Comparison of ENCODE assay signal across 7 cellular contexts in the genomic region with DNA sequence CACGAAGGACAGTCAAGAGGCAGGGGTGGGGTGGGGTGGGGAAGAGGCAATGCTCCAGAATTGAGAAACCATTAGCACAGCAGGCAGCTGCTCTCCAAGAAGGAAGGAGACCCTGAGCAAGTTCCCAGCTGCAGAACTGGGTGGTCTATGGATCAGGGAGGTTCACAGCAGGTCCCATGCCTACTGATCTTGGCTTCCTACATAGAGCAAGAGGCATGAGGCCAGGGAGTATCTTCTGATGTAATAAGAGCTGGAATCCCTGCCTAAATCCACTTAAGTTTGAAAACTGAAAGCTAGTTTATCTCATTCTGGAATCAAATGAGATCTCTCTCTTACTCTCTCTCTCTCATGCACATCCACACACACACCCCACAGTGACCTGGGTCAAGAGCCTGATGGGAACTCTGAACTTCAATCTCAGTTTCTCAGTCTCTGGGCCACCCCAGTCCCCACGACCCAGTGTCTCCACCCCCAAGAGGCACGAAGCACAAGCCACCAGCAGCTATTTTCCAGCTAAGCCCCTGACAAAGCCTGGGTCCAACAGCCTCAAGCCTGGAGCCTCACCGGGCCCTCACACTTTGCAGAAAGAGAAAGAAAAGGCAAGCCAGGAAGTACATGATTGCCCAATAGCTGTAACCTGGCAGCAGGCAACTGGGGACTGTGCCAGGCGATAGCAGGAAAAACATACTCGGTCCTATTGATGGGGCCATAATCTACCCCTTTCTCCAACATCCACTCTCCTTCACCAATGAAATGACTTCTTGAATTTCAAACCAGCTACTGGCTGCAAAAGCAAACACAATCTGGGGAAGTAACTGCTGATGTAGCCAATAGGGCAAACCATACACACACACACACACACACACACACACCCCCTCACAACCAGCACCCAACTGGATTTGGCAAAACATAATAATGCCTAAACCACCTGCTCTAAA. TPM values are rescaled to one million over a fixed set of nuclear protein-coding genes. Genes with fewer than 3 reads are reported as not detected.
A peak's percentile ranks its signal among the peaks of the same experiment; 100 is the strongest.
DNase-seq lines count a peak whose midpoint lies in the region; ATAC-seq and TF ChIP-seq lines count a peak whose summit lies in the region.

No MANE protein-coding gene starts in this region.

- H3K36me3 Mint-ChIP-seq in activated T-helper 2 cell treated with anti-CD3 and anti-CD28 coated beads, Interferon-gamma antibody, Interleukin-2, Interleukin-4, amounts not matched to agents 10 μg/mL and 5 μg/mL and 100 μg/mL, durations not matched to agents 14 hours and 24 hours and 36 hours (ENCODE audit: low read depth): peaks cover 2% of the 10 kb centered on the region

- peak overlapping the region; percentile 85 for H3K4me3 ChIP-seq in psoas muscle

- TF ChIP-seq CTCF in psoas muscle (IDR thresholded peaks at IDR 0.05): no peak

- DNase-seq in H4 (ENCODE audit: low spot score) (peak; percentile 87), NCI-H2196 (lab: John Stamatoyannopoulos, UW; ENCODE audit: unreplicated experiment) (peak; percentile 93), cardiac septum (ENCODE audit: low spot score) (peak; percentile 79), psoas muscle (peak; percentile 58 to 72), NCI-H2227 (lab: John Stamatoyannopoulos, UW; ENCODE audit: unreplicated experiment) (no peak)
- peak; percentile 14 for DNase-seq in activated T-helper 2 cell treated with anti-CD3 and anti-CD28 coated beads, Interferon-gamma antibody, Interleukin-2, Interleukin-4, amounts not matched to agents 10 μg/mL and 5 μg/mL and 100 μg/mL, durations not matched to agents 14 hours and 24 hours and 36 hours (ENCODE audit: low spot score)

- no peaks in the 10 kb centered on the region for H3K27me3 ChIP-seq in psoas muscle (ENCODE audit: insufficient read depth in 3 of 3, low read length in 2 of 3)

- peaks cover 35% of the 10 kb centered on the region for H3K27me3 Mint-ChIP-seq in activated T-helper 2 cell treated with anti-CD3 and anti-CD28 coated beads, Interferon-gamma antibody, Interleukin-2, Interleukin-4, amounts not matched to agents 10 μg/mL and 5 μg/mL and 100 μg/mL, durations not matched to agents 14 hours and 24 hours and 36 hours (ENCODE audit: low read depth)

- H3K27ac ChIP-seq in psoas muscle: peak overlapping the region; percentile 33

- 21 to 27% (median 24%) methylated on average over 6 of the region's 6 CpGs for WGBS in psoas muscle, 3 donors

- H3K9me3 Mint-ChIP-seq in activated T-helper 2 cell treated with anti-CD3 and anti-CD28 coated beads, Interferon-gamma antibody, Interleukin-2, Interleukin-4, amounts not matched to agents 10 μg/mL and 5 μg/mL and 100 μg/mL, durations not matched to agents 14 hours and 24 hours and 36 hours: no peaks in the 10 kb centered on the region

- ATAC-seq in psoas muscle (peak in 2 of 4 donors; percentile 19 to 32), HG02763 (IDR thresholded peaks at IDR 0.05; ENCODE audit: unreplicated experiment) (no peak)

- H3K4me3 Mint-ChIP-seq in activated T-helper 2 cell treated with anti-CD3 and anti-CD28 coated beads, Interferon-gamma antibody, Interleukin-2, Interleukin-4, amounts not matched to agents 10 μg/mL and 5 μg/mL and 100 μg/mL, durations not matched to agents 14 hours and 24 hours and 36 hours (ENCODE audit: low read depth): peak overlapping the region; percentile 88

- intact Hi-C loops in activated T-helper 2 cell treated with anti-CD3 and anti-CD28 coated beads, Interferon-gamma antibody, Interleukin-2, Interleukin-4, amounts not matched to agents 10 μg/mL and 5 μg/mL and 100 μg/mL, durations not matched to agents 14 hours and 24 hours and 36 hours (cut with micrococcal nuclease): loop anchor here (2.0 kb wide), 2 partner anchors 15 to 35 kb away; no protein-coding TSS in a partner anchor
- intact Hi-C loops in cardiac septum (cut with DNase I) (no loop called here), psoas muscle (cut with DNase I) (no loop called here)

- peaks cover 48% of the 10 kb centered on the region for H3K4me1 ChIP-seq in psoas muscle

- H3K27ac Mint-ChIP-seq in activated T-helper 2 cell treated with anti-CD3 and anti-CD28 coated beads, Interferon-gamma antibody, Interleukin-2, Interleukin-4, amounts not matched to agents 10 μg/mL and 5 μg/mL and 100 μg/mL, durations not matched to agents 14 hours and 24 hours and 36 hours: no peak overlapping the region

- no peaks in the 10 kb centered on the region for H3K9me3 ChIP-seq in psoas muscle

- no peaks in the 10 kb centered on the region for H3K36me3 ChIP-seq in psoas muscle (ENCODE audit: insufficient read depth in 1 of 2, low read depth in 1 of 2)

- peaks cover 50% of the 10 kb centered on the region for H3K4me1 Mint-ChIP-seq in activated T-helper 2 cell treated with anti-CD3 and anti-CD28 coated beads, Interferon-gamma antibody, Interleukin-2, Interleukin-4, amounts not matched to agents 10 μg/mL and 5 μg/mL and 100 μg/mL, durations not matched to agents 14 hours and 24 hours and 36 hours (ENCODE audit: low read depth)

RNA-seq across cellular contexts. Expression of a gene that starts 2.2 kb away (rescaled TPM):
- total RNA-seq in H4 (2014; rRNA removed; shearing (Covaris generic)): 0.92 and 1.0 TPM in 2 replicates
- 0.41 and 0.44 TPM in 2 replicates for total RNA-seq in activated T-helper 2 cell treated with anti-CD3 and anti-CD28 coated beads, Interferon-gamma antibody, Interleukin-2, Interleukin-4, amounts not matched to agents 10 μg/mL and 5 μg/mL and 100 μg/mL, durations not matched to agents 14 hours and 24 hours and 36 hours
- total RNA-seq in cardiac septum (0.75 TPM), psoas muscle (1 to 10 TPM in 3 of 4 donors, under 1 TPM in 1; 0.55 to 1.3 (median 1.2) TPM)
- under 1 TPM; 0.20 to 0.48 (median 0.22) TPM for polyA plus RNA-seq in psoas muscle

RNA-seq across cellular contexts. Expression of a gene that starts 37.4 kb away (rescaled TPM):
- total RNA-seq in H4 (2014; rRNA removed; shearing (Covaris generic)): not detected in 2 replicates
- not detected in 2 replicates for total RNA-seq in activated T-helper 2 cell treated with anti-CD3 and anti-CD28 coated beads, Interferon-gamma antibody, Interleukin-2, Interleukin-4, amounts not matched to agents 10 μg/mL and 5 μg/mL and 100 μg/mL, durations not matched to agents 14 hours and 24 hours and 36 hours
- not detected for total RNA-seq in cardiac septum
- total RNA-seq in psoas muscle: not detected
- polyA plus RNA-seq in psoas muscle: under 1 TPM; 0.01 to 0.24 (median 0.03) TPM
